Comparison of ENCODE assay signal across 8 cellular contexts in the genomic region with DNA sequence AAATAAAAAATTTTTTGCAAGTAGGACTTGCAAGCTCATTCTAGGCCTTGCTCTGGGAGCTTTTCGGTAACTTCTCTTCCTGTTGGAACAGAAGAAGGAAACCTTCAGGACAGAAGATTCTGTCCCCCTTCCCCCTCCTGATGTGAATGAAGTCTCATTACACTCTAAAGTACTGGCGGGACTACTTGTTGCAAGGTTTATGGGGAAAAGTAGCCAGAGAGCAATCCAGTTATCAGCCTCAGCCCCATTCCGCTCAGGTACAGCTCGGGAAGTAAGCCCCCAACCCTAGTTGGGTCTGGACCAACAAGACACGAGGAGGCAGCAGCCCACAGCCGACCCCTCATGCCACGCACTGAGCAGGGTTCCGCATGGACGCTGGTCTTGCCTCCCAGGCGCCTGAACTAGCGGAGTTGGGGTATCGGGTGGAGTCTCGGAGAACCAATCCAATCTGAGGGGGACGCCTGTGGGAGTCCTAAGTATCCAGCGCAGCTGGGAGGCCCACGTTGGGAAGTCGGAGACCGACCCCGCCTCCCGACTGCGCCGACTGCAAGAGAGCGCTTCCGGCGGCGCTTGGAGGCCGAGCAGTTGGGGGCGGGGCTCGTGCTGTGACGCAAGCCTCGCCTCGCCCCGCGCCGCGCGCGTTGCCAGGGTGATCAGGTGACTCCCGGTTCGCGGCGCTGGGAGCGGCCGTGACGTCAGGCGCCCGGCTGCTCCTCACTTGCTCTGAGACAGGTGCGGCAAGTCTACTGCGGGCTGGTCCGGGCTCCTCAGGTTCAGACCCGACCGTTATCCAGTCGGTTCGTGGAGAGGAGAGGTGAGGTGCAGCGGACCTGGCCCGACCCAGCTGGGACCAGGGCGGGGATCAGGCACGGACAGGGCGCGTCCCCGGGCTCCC. TPM values are rescaled to one million over a fixed set of nuclear protein-coding genes. Genes with fewer than 3 reads are reported as not detected.
DNase-seq lines count a peak whose midpoint lies in the region; ATAC-seq lines count a peak whose summit lies in the region.

A gene with protein sequence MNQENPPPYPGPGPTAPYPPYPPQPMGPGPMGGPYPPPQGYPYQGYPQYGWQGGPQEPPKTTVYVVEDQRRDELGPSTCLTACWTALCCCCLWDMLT (plus strand): TSS at position 717 of the 895 bp plus-strand sequence. CDS start 19,278 bp downstream, outside the sequence.

- H3K4me1 Mint-ChIP-seq in naive B cell, result peaks cover 12 to 22% (median 16%) of the 10 kb centered on the region in 3 donors
- H3K4me1 Mint-ChIP-seq in stimulated activated memory B cell treated with anti-CD40 and anti-IgM and Interleukin-4, amounts not matched to agents 10 μg/mL and 1 μg/mL and 100 μg/mL, for 72 hours, result peaks cover 22% of the 10 kb centered on the region

- H3K27me3 Mint-ChIP-seq in naive B cell, result peaks cover 0 to 15% (median 5%) of the 10 kb centered on the region in 3 donors
- no peaks in the 10 kb centered on the region for H3K27me3 Mint-ChIP-seq in stimulated activated memory B cell treated with anti-CD40 and anti-IgM and Interleukin-4, amounts not matched to agents 10 μg/mL and 1 μg/mL and 100 μg/mL, for 72 hours

- ATAC-seq in GM21825 (IDR thresholded peaks at IDR 0.05; ENCODE audit: unreplicated experiment), result peak; percentile 90
- ATAC-seq in naive B cell (ENCODE audit: low read depth in 2 of 2), result peak; percentile 88 to 89
- ATAC-seq in stimulated activated memory B cell treated with anti-CD40 and anti-IgM and Interleukin-4, amounts not matched to agents 10 μg/mL and 1 μg/mL and 100 μg/mL, for 72 hours, result peak; percentile 97

- no peaks in the 10 kb centered on the region for H3K9me3 Mint-ChIP-seq in naive B cell
- no peaks in the 10 kb centered on the region for H3K9me3 Mint-ChIP-seq in stimulated activated memory B cell treated with anti-CD40 and anti-IgM and Interleukin-4, amounts not matched to agents 10 μg/mL and 1 μg/mL and 100 μg/mL, for 72 hours

- DNase-seq in DMS79 treated with DMSO at 0.1 percent for 48 hours (lab: John Stamatoyannopoulos, UW), result peak; percentile 59
- peak; percentile 65 to 71 for DNase-seq in Kasumi-1 (lab: John Stamatoyannopoulos, UW)
- DNase-seq in RKO (ENCODE audit: low spot score), result peak; percentile 95
- DNase-seq in activated T-helper 1 cell treated with anti-CD3 and anti-CD28 coated beads, Interleukin-2, amount 50 U/mL, for 16 hours (ENCODE audit: low read depth in 1 of 2, low spot score in 1 of 2), result peak; percentile 85 to 93
- DNase-seq in fibroblast of gingiva (ENCODE audit: low read depth), result peak; percentile 94
- DNase-seq in naive B cell, result peak; percentile 99

- peak within 1 kb of the TSS; percentile 99 to 100 (median 99) for H3K27ac Mint-ChIP-seq in naive B cell
- H3K27ac Mint-ChIP-seq in stimulated activated memory B cell treated with anti-CD40 and anti-IgM and Interleukin-4, amounts not matched to agents 10 μg/mL and 1 μg/mL and 100 μg/mL, for 72 hours, result peak within 1 kb of the TSS; percentile 95

- peak within 1 kb of the TSS; percentile 93 to 97 (median 96) for H3K4me3 Mint-ChIP-seq in naive B cell
- H3K4me3 Mint-ChIP-seq in stimulated activated memory B cell treated with anti-CD40 and anti-IgM and Interleukin-4, amounts not matched to agents 10 μg/mL and 1 μg/mL and 100 μg/mL, for 72 hours, result peak within 1 kb of the TSS; percentile 82

- no peaks in the 10 kb centered on the region for H3K36me3 Mint-ChIP-seq in naive B cell
- no peaks in the 10 kb centered on the region for H3K36me3 Mint-ChIP-seq in stimulated activated memory B cell treated with anti-CD40 and anti-IgM and Interleukin-4, amounts not matched to agents 10 μg/mL and 1 μg/mL and 100 μg/mL, for 72 hours

RNA-seq across cellular contexts. Expression of the gene that starts here (rescaled TPM):
- polyA plus RNA-seq in naive B cell (ENCODE audit: low read depth in 6 of 6), result 10 to 100 TPM in 5 of 6 donors, 1 to 10 TPM in 1; 5.4 to 20.6 (median 12.6) TPM

Comparison
In these comparisons a context has a peak if more than half of its experiments do, and no peak if none do; other contexts are left out.
1. Peak in every context shown above with its lines: DNase-seq and ATAC-seq.